8 cellular contexts compared by ENCODE assay signal in genomic region chr1:67429011-67429527, GRCh38. TPM values are rescaled to one million over a fixed set of nuclear protein-coding genes. Genes with fewer than 3 reads are reported as not detected.
DNase-seq lines count a peak whose midpoint lies in the region; ATAC-seq and TF ChIP-seq lines count a peak whose summit lies in the region.

No MANE protein-coding gene starts in this region.

- peaks cover 52 to 67% (median 60%) of the 10 kb centered on the region in 3 donors for H3K4me1 Mint-ChIP-seq in CD8-positive, alpha-beta memory T cell

- peaks cover 3% of the 10 kb centered on the region; the same call in 1 of the 2 replicates for H3F3A ChIP-seq in Loucy (ENCODE audit: low read depth)

- peak overlapping the region; percentile 85 to 99 (median 96) for H3K27ac Mint-ChIP-seq in CD8-positive, alpha-beta memory T cell

- peak overlapping the region; percentile 98 for H3K4me2 ChIP-seq in Loucy (ENCODE audit: low read depth, low read length, poor library complexity, severe bottlenecking)

- no peak overlapping the region for H2AFZ ChIP-seq in Loucy (ENCODE audit: low read length)

- H3K27ac ChIP-seq in CD8-positive, alpha-beta memory T cell (ENCODE audit: low read depth, low read length): peak overlapping the region; percentile 79
- peak overlapping the region; percentile 91 for H3K27ac ChIP-seq in foreskin keratinocyte

- peaks cover 0 to 2% (median 0%) of the 10 kb centered on the region in 5 donors for H3K9me3 Mint-ChIP-seq in CD8-positive, alpha-beta memory T cell

- CTCF ChIA-PET in CD8-positive, alpha-beta memory T cell (lab: Charles Lee): interaction anchor here (0.7 to 1.8 kb wide), 4 partner anchors 16 to 216 kb away, joined by 3 to 4 read pairs (median 4); no protein-coding TSS in a partner anchor

- H3K9me2 ChIP-seq in Loucy (replicated peaks; ENCODE audit: low read depth, low read length): no peaks in the 10 kb centered on the region

- H3K27me3 Mint-ChIP-seq in CD8-positive, alpha-beta memory T cell: no peaks in the 10 kb centered on the region

- DNase-seq in CD8-positive, alpha-beta memory T cell: peak; percentile 21 to 64 (median 41)
- peak; percentile 46 for DNase-seq in activated T-cell treated with anti-CD3 and anti-CD28 coated beads, Interleukin-2, amount 50 U/mL, for 1 hour
- DNase-seq in foreskin keratinocyte (no peak), putamen (ENCODE audit: low spot score) (peak; percentile 16), NCI-H2029 treated with DMSO at 0.1 percent for 48 hours (lab: John Stamatoyannopoulos, UW) (no peak), cerebellar nuclear complex (lab: John Stamatoyannopoulos, UW) (no peak), OCI-M1 (lab: John Stamatoyannopoulos, UW) (no peak)

- peaks cover 16% of the 10 kb centered on the region for H3K36me3 ChIP-seq in CD8-positive, alpha-beta memory T cell (ENCODE audit: insufficient read depth, low read length)
- H3K36me3 ChIP-seq in Loucy (ENCODE audit: insufficient read depth, low read length): peaks cover 34% of the 10 kb centered on the region

- peaks cover 32% of the 10 kb centered on the region for H3K4me1 ChIP-seq in CD8-positive, alpha-beta memory T cell (ENCODE audit: insufficient read depth, low read length)
- H3K4me1 ChIP-seq in Loucy (ENCODE audit: insufficient read depth, low read length, poor library complexity, severe bottlenecking) (peaks cover 59% of the 10 kb centered on the region), foreskin keratinocyte (peaks cover 24% of the 10 kb centered on the region)

- H3K27me3 ChIP-seq in CD8-positive, alpha-beta memory T cell (ENCODE audit: insufficient read depth, low read length, poor library complexity, severe bottlenecking): no peaks in the 10 kb centered on the region
- peaks cover 9% of the 10 kb centered on the region for H3K27me3 ChIP-seq in Loucy (ENCODE audit: insufficient read depth, low read length, poor library complexity, severe bottlenecking)
- no peaks in the 10 kb centered on the region for H3K27me3 ChIP-seq in foreskin keratinocyte

- peaks cover 13 to 65% (median 15%) of the 10 kb centered on the region in 3 donors for H3K36me3 Mint-ChIP-seq in CD8-positive, alpha-beta memory T cell

- peaks cover 62% of the 10 kb centered on the region for H3K79me2 ChIP-seq in Loucy (ENCODE audit: insufficient read depth, low read length)

- H3K9me3 ChIP-seq in CD8-positive, alpha-beta memory T cell (ENCODE audit: low read length): no peaks in the 10 kb centered on the region
- H3K9me3 ChIP-seq in Loucy (ENCODE audit: insufficient read depth, low read depth, low read length): no peaks in the 10 kb centered on the region

- peaks cover 53% of the 10 kb centered on the region for H4K20me1 ChIP-seq in Loucy (ENCODE audit: insufficient read depth, low read length, poor library complexity, severe bottlenecking)

- TF ChIP-seq CTCF in Loucy (conservative IDR thresholded peaks at IDR 0.05; ENCODE audit: low read length) (no peak), foreskin keratinocyte (conservative IDR thresholded peaks at IDR 0.05) (no peak)

- H3K4me3 Mint-ChIP-seq in CD8-positive, alpha-beta memory T cell: peak overlapping the region; percentile 92 to 100 (median 94)

- peak overlapping the region; percentile 92 for H3K9ac ChIP-seq in Loucy (ENCODE audit: low read depth, low read length, poor library complexity, severe bottlenecking)

- peak overlapping the region; percentile 81 for H3K4me3 ChIP-seq in CD8-positive, alpha-beta memory T cell (ENCODE audit: low read length)
- H3K4me3 ChIP-seq in Loucy (ENCODE audit: low read length, poor library complexity, severe bottlenecking): peak overlapping the region; percentile 94

- ATAC-seq in foreskin keratinocyte: no peak

- POLR2A ChIA-PET in CD8-positive, alpha-beta memory T cell (lab: Charles Lee): interaction anchor here (0.5 to 2.9 kb wide), 7 partner anchors 10 to 504 kb away, joined by 3 to 9 read pairs (median 3); partner anchors contain the start of genes DNAI4, GADD45A and MIER1

RNA-seq across cellular contexts. Expression of gene SERBP1, which starts 1.1 kb away (rescaled TPM):
- total RNA-seq in CD8-positive, alpha-beta memory T cell: 100 to 1,000 TPM; 545 to 549 TPM
- polyA plus RNA-seq in CD8-positive, alpha-beta memory T cell: 127 TPM
- total RNA-seq in foreskin keratinocyte: 278 and 366 TPM in 2 replicates
- polyA plus RNA-seq in foreskin keratinocyte: 212 and 259 TPM in 2 replicates

Comparison
In these comparisons a context has a peak if more than half of its experiments do, and no peak if none do; other contexts are left out.
1. DNase-seq: peak in CD8-positive, alpha-beta memory T cell (5 of 5), activated T-cell treated with anti-CD3 and anti-CD28 coated beads, Interleukin-2, amount 50 U/mL, for 1 hour (single experiment) and putamen (single experiment); none in foreskin keratinocyte (0 of 2), NCI-H2029 treated with DMSO at 0.1 percent for 48 hours (single experiment), cerebellar nuclear complex (0 of 2) and OCI-M1 (single experiment).